In genomic region chr20:7924692-7925091, GRCh38 we compare ENCODE assay signal across 14 cellular contexts. TPM values are rescaled to one million over a fixed set of nuclear protein-coding genes. Genes with fewer than 3 reads are reported as not detected.
DNase-seq lines count a peak whose midpoint lies in the region; ATAC-seq and TF ChIP-seq lines count a peak whose summit lies in the region.
"Had no signal": no experiment of that assay in that cellular context is flagged by ENCODE, and none has a peak within 500 bp of the region (broad histone marks: within the 10 kb centered on the region; RNA-seq: fewer than 3 reads in every experiment).

No MANE protein-coding gene starts in this region.

- H3K9me3 Mint-ChIP-seq in GM23338: no peaks in the 10 kb centered on the region
- H3K9me3 Mint-ChIP-seq: activated CD4-positive, alpha-beta T cell treated with anti-CD3 and anti-CD28 coated beads, Interleukin-2, amount 10 ng/mL, durations not matched to agents 24 days and 14 days; immature natural killer cell had no signal

- no peaks in the 10 kb centered on the region for H3K4me1 Mint-ChIP-seq in GM23338
- H3K4me1 Mint-ChIP-seq: activated CD4-positive, alpha-beta T cell treated with anti-CD3 and anti-CD28 coated beads, Interleukin-2, amount 10 ng/mL, durations not matched to agents 24 days and 14 days; immature natural killer cell had no signal

- no peaks in the 10 kb centered on the region for H3K36me3 ChIP-seq in smooth muscle cell (ENCODE audit: low read depth)
- H3K36me3 ChIP-seq in GM23338 (ENCODE audit: insufficient read depth): no peaks in the 10 kb centered on the region
- H3K36me3 ChIP-seq: cardiac muscle cell, sigmoid colon, stomach had no signal

- H3F3A ChIP-seq in smooth muscle cell (ENCODE audit: low read depth): no peaks in the 10 kb centered on the region
- H3F3A ChIP-seq in GM23338 (replicated peaks; ENCODE audit: low read depth): no peaks in the 10 kb centered on the region

- H3K9ac ChIP-seq in smooth muscle cell (ENCODE audit: low read depth): no peak overlapping the region

- H2AFZ ChIP-seq in smooth muscle cell (ENCODE audit: low read depth) (no peak overlapping the region), GM23338 (no peak overlapping the region)

- H3K27ac Mint-ChIP-seq in GM23338: no peak overlapping the region
- H3K27ac Mint-ChIP-seq: activated CD4-positive, alpha-beta T cell treated with anti-CD3 and anti-CD28 coated beads, Interleukin-2, amount 10 ng/mL, durations not matched to agents 24 days and 14 days; immature natural killer cell had no signal

- H3K4me2 ChIP-seq in smooth muscle cell (peak overlapping the region; percentile 40), GM23338 (no peak overlapping the region)

- no peaks in the 10 kb centered on the region for H3K36me3 Mint-ChIP-seq in GM23338 (ENCODE audit: low read depth)
- H3K36me3 Mint-ChIP-seq: immature natural killer cell had no signal

- H3K9me2 ChIP-seq in GM23338 (ENCODE audit: insufficient read depth): no peaks in the 10 kb centered on the region

- 55% methylated on average over 3 of the region's 3 CpGs for WGBS in smooth muscle cell (ENCODE audit: low lambda C conversion rate)

- H3K27ac ChIP-seq in smooth muscle cell (ENCODE audit: low read depth) (peak overlapping the region; percentile 57), GM23338 (ENCODE audit: low read depth) (no peak overlapping the region)
- H3K27ac ChIP-seq: cardiac muscle cell, stomach had no signal

- no peaks in the 10 kb centered on the region for H4K20me1 ChIP-seq in smooth muscle cell (ENCODE audit: low read depth)
- no peaks in the 10 kb centered on the region for H4K20me1 ChIP-seq in GM23338 (replicated peaks; ENCODE audit: insufficient read depth)

- H3K4me3 Mint-ChIP-seq in GM23338: no peak overlapping the region
- H3K4me3 Mint-ChIP-seq: activated CD4-positive, alpha-beta T cell treated with anti-CD3 and anti-CD28 coated beads, Interleukin-2, amount 10 ng/mL, durations not matched to agents 24 days and 14 days; immature natural killer cell had no signal

- H3K27me3 Mint-ChIP-seq in GM23338 (ENCODE audit: insufficient read depth, low read depth, poor library complexity): no peaks in the 10 kb centered on the region
- H3K27me3 Mint-ChIP-seq: activated CD4-positive, alpha-beta T cell treated with anti-CD3 and anti-CD28 coated beads, Interleukin-2, amount 10 ng/mL, durations not matched to agents 24 days and 14 days had no signal

- H3K4me1 ChIP-seq in smooth muscle cell (ENCODE audit: low read depth): no peaks in the 10 kb centered on the region
- H3K4me1 ChIP-seq in GM23338 (ENCODE audit: insufficient read depth): no peaks in the 10 kb centered on the region
- H3K4me1 ChIP-seq: stomach had no signal

- peaks cover 4% of the 10 kb centered on the region for H3K27me3 ChIP-seq in smooth muscle cell (ENCODE audit: low read depth)
- no peaks in the 10 kb centered on the region for H3K27me3 ChIP-seq in GM23338 (ENCODE audit: insufficient read depth)
- H3K27me3 ChIP-seq: cardiac muscle cell, sigmoid colon, stomach had no signal

- ATAC-seq in GM18907 (IDR thresholded peaks at IDR 0.05; ENCODE audit: unreplicated experiment) (peak; percentile 46), GM23338 (no peak)

- TF ChIP-seq CTCF in fibroblast of villous mesenchyme (IDR thresholded peaks at IDR 0.05; ENCODE audit: insufficient read depth, low read depth, low read length) (no peak), smooth muscle cell (IDR thresholded peaks at IDR 0.05; ENCODE audit: borderline replicate concordance, insufficient read depth, poor library complexity, severe bottlenecking) (no peak), GM23338 (conservative IDR thresholded peaks at IDR 0.05; ENCODE audit: low read depth in 2 of 2) (no peak)

- H3K79me2 ChIP-seq in smooth muscle cell (ENCODE audit: low read depth) (no peaks in the 10 kb centered on the region), GM23338 (replicated peaks; ENCODE audit: insufficient read depth) (no peaks in the 10 kb centered on the region)

- no peaks in the 10 kb centered on the region for H3K9me3 ChIP-seq in smooth muscle cell (replicated peaks; ENCODE audit: low read depth)
- H3K9me3 ChIP-seq: sigmoid colon, stomach had no signal

- DNase-seq in RPMI8226 (peak; percentile 18), fibroblast of villous mesenchyme (ENCODE audit: low read depth) (peak; percentile 84), smooth muscle cell (lab: John Stamatoyannopoulos, UW; ENCODE audit: unreplicated experiment) (no peak), GM23338 (ENCODE audit: low spot score) (no peak), 8988T (no peak)
- no peak for DNase-seq in effector CD8-positive, alpha-beta T cell (lab: John Stamatoyannopoulos, UW)
- DNase-seq: activated CD4-positive, alpha-beta T cell treated with anti-CD3 and anti-CD28 coated beads, Interleukin-2, amount 10 ng/mL, durations not matched to agents 24 days and 14 days; immature natural killer cell; NCI-H82; sigmoid colon; stomach had no signal

- H3K4me3 ChIP-seq in fibroblast of villous mesenchyme (ENCODE audit: low read depth, low read length) (no peak overlapping the region), smooth muscle cell (no peak overlapping the region), GM23338 (no peak overlapping the region)
- H3K4me3 ChIP-seq: cardiac muscle cell, sigmoid colon, stomach had no signal

TF ChIP-seq in GM23338, 12 proteins besides CTCF, POLR2A, EP300 and RAD21:
- no peak for TF ChIP-seq EZH2 (IDR thresholded peaks at IDR 0.05; ENCODE audit: low read depth, unreplicated experiment)

RNA-seq across cellular contexts. Expression of gene HAO1, which starts 15.6 kb away (rescaled TPM):
- total RNA-seq in fibroblast of villous mesenchyme: not detected in 2 replicates
- total RNA-seq in smooth muscle cell: not detected in 2 replicates
- not detected in 2 replicates for polyA plus RNA-seq in smooth muscle cell
- total RNA-seq in GM23338 (2014; rRNA removed; shearing (Covaris generic)): not detected in 2 replicates
- polyA plus RNA-seq in GM23338 (2016; fragmentation: Nextera tagmentation; extraction: Ambion mirVana): not detected in 2 replicates
- total RNA-seq: activated CD4-positive, alpha-beta T cell treated with anti-CD3 and anti-CD28 coated beads, Interleukin-2, amount 10 ng/mL, durations not matched to agents 24 days and 14 days; cardiac muscle cell; H1; sigmoid colon; stomach had no signal
- polyA plus RNA-seq: cardiac muscle cell, H1, immature natural killer cell, sigmoid colon, stomach had no signal

Comparison
In these comparisons a context has a peak if more than half of its experiments do, and no peak if none do; other contexts are left out.
1. DNase-seq: peak in RPMI8226 (single experiment) and fibroblast of villous mesenchyme (single experiment); none in smooth muscle cell (single experiment), GM23338 (single experiment), 8988T (single experiment) and effector CD8-positive, alpha-beta T cell (single experiment).